8 cellular contexts compared by ENCODE assay signal in the genomic region with DNA sequence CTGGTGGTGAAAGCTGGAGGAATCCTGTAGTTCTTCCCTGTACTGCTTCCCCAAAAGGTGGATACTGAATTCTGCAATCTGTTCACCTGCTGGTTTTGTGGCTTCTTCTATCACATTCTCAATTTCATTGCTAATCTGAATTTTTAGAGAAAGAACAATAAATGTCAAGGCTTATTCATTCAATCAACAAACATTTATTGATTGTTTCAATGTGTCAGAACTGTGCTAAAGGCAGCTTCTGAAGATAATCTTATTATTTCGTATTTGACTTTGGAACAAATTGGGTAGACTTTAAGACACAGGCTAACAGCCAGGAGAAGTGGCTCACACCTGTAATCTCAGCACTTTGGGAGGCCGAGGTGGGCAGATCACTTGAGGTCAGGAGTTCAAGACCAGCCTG. TPM values are rescaled to one million over a fixed set of nuclear protein-coding genes. Genes with fewer than 3 reads are reported as not detected.
"Had no signal": no experiment of that assay in that cellular context is flagged by ENCODE, and none has a peak within 500 bp of the region (broad histone marks: within the 10 kb centered on the region; RNA-seq: fewer than 3 reads in every experiment).

No MANE protein-coding gene starts in this region.

- H3K27ac ChIP-seq: HL-60 had no signal

- H3K4me3 Mint-ChIP-seq: IgD-negative memory B cell had no signal

- H3K4me1 Mint-ChIP-seq: IgD-negative memory B cell had no signal

- H3K4me3 ChIP-seq: K562 had no signal

- ATAC-seq: HepG2, K562 had no signal

- H3K9me3 Mint-ChIP-seq: IgD-negative memory B cell had no signal

- H3K27me3 Mint-ChIP-seq: IgD-negative memory B cell had no signal

- DNase-seq: IMR-90, KBM-7 had no signal

RNA-seq across cellular contexts. Expression of a gene that starts 46.8 kb away (rescaled TPM):
- total RNA-seq: HT-29, HT1080 had no signal
